1 cellular context compared by ENCODE assay signal in the genomic region with DNA sequence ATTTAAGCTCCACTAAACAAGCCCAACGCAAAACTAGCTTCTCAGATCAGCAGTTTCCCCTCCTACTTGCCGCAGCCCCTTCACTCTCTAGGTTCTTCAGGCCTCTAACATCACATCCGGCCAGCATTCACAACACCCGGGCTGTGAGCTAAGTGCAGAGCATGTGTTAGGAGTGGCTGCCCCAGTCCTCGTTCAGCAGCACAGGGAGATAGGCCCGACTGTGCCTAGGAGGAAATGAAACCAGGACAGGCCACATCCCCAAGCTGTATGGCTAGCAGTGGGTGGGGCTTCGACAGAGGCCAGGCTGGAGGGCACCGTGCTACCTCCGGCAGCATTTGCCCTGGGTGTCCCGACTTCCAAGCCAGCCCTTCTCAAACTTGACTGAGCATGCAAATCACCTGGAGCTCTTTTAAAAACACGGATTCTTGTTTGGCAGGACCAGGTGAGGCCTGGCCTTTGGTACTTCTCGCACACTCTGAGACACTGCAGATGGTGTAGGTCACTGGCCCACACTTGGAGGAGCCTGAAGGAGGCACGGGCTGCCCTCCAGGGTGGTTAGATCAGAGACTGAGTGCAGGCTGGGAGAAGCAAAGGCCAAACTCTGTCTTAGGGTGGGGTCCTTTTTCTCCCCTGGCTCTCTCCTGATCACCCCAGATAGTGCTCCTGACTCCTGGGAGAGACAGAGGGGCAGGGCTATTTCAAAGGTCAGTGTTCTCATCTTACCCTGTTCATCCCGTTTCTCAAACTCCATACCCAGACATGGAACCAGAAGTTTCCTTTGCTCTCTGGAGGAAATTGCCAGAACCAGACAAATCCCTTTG.
TF ChIP-seq lines count a peak whose summit lies in the region.

No MANE protein-coding gene starts in this region.

TF ChIP-seq in GM12878, 131 proteins besides CTCF, POLR2A, EP300 and RAD21 (continued from another document):
- TF ChIP-seq KAT2A (conservative IDR thresholded peaks at IDR 0.05; ENCODE audit: control insufficient read depth, low read depth, low read length) (no peak), MYB (IDR thresholded peaks at IDR 0.05; ENCODE audit: borderline replicate concordance, low read depth, low read length) (no peak), FOXM1 (IDR thresholded peaks at IDR 0.05; ENCODE audit: low read depth, low read length) (no peak), GATAD2B (conservative IDR thresholded peaks at IDR 0.05; ENCODE audit: low read depth) (no peak), RCOR1 (conservative IDR thresholded peaks at IDR 0.05; ENCODE audit: low read depth, low read length) (no peak), DPF2 (IDR thresholded peaks at IDR 0.05) (0 out of 2 replicates have a peak, but pooled peaks have one; percentile 25), ZBED1 (IDR thresholded peaks at IDR 0.05; ENCODE audit: borderline replicate concordance) (no peak), RUNX3 (IDR thresholded peaks at IDR 0.05; ENCODE audit: low read length) (peak; percentile 22; the same call in 1 of the 2 replicates), ZNF217 (IDR thresholded peaks at IDR 0.05) (no peak), SRF (IDR thresholded peaks at IDR 0.05; ENCODE audit: low read depth in 2 of 2, low read length in 2 of 2) (no peak), MXI1 (IDR thresholded peaks at IDR 0.05; ENCODE audit: low read depth, low read length) (no peak)
- TF ChIP-seq, protein P1, sequence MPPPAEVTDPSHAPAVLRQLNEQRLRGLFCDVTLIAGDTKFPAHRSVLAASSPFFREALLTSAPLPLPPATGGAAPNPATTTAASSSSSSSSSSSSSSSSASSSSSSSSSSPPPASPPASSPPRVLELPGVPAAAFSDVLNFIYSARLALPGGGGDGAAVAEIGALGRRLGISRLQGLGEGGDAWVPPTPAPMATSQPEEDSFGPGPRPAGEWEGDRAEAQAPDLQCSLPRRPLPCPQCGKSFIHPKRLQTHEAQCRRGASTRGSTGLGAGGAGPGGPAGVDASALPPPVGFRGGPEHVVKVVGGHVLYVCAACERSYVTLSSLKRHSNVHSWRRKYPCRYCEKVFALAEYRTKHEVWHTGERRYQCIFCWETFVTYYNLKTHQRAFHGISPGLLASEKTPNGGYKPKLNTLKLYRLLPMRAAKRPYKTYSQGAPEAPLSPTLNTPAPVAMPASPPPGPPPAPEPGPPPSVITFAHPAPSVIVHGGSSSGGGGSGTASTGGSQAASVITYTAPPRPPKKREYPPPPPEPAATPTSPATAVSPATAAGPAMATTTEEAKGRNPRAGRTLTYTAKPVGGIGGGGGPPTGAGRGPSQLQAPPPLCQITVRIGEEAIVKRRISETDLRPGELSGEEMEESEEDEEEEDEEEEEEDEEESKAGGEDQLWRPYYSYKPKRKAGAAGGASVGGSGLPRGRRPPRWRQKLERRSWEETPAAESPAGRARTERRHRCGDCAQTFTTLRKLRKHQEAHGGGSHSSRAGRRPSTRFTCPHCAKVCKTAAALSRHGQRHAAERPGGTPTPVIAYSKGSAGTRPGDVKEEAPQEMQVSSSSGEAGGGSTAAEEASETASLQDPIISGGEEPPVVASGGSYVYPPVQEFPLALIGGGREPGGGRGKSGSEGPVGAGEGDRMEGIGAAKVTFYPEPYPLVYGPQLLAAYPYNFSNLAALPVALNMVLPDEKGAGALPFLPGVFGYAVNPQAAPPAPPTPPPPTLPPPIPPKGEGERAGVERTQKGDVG (CRISPR knock-in tag; IDR thresholded peaks at IDR 0.05): no peak
- TF ChIP-seq, protein P2, sequence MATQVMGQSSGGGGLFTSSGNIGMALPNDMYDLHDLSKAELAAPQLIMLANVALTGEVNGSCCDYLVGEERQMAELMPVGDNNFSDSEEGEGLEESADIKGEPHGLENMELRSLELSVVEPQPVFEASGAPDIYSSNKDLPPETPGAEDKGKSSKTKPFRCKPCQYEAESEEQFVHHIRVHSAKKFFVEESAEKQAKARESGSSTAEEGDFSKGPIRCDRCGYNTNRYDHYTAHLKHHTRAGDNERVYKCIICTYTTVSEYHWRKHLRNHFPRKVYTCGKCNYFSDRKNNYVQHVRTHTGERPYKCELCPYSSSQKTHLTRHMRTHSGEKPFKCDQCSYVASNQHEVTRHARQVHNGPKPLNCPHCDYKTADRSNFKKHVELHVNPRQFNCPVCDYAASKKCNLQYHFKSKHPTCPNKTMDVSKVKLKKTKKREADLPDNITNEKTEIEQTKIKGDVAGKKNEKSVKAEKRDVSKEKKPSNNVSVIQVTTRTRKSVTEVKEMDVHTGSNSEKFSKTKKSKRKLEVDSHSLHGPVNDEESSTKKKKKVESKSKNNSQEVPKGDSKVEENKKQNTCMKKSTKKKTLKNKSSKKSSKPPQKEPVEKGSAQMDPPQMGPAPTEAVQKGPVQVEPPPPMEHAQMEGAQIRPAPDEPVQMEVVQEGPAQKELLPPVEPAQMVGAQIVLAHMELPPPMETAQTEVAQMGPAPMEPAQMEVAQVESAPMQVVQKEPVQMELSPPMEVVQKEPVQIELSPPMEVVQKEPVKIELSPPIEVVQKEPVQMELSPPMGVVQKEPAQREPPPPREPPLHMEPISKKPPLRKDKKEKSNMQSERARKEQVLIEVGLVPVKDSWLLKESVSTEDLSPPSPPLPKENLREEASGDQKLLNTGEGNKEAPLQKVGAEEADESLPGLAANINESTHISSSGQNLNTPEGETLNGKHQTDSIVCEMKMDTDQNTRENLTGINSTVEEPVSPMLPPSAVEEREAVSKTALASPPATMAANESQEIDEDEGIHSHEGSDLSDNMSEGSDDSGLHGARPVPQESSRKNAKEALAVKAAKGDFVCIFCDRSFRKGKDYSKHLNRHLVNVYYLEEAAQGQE (IDR thresholded peaks at IDR 0.05; ENCODE audit: low read depth, low read length): no peak
